ENCODE assay signal across 1 cellular context in the genomic region with DNA sequence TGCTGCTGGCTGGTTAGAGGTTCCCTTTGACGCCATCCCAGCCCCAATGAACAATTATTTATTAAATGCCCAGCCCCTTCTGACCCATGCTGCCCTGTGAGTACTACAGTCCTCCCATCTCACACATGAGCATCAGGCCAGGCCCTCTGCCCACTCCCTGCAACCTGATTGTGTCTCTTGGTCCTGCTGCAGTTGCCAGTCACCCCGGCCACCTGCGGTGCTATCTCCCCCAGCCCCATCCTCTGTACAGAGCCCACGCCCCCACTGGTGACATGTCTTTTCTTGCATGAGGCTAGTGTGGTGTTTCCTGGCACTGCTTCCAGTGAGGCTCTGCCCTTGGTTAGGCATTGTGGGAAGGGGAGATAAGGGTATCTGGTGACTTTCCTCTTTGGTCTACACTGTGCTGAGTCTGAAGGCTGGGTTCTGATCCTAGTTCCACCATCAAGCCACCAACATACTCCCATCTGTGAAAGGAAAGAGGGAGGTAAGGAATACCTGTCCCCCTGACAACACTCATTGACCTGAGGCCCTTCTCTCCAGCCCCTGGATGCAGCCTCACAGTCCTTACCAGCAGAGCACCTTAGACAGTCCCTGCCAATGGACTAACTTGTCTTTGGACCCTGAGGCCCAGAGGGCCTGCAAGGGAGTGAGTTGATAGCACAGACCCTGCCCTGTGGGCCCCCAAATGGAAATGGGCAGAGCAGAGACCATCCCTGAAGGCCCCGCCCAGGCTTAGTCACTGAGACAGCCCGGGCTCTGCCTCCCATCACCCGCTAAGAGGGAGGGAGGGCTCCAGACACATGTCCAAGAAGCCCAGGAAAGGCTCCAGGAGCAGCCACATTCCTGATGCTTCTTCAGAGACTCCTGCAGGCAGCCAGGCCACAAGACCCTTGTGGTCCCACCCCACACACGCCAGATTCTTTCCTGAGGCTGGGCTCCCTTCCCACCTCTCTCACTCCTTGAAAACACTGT.
TF ChIP-seq lines count a peak whose summit lies in the region.

No MANE protein-coding gene starts in this region.

TF ChIP-seq in HepG2, 621 proteins besides CTCF, POLR2A, EP300 and RAD21 (continued from another document and continues in another):
- peak; percentile 59; the same call in 1 of the 2 replicates for TF ChIP-seq POLR2AphosphoS5 (IDR thresholded peaks at IDR 0.05; ENCODE audit: low read depth, low read length)
- TF ChIP-seq ZNF430 (CRISPR knock-in tag; IDR thresholded peaks at IDR 0.05), result 0 out of 2 replicates have a peak, but pooled peaks have one; percentile 64
- TF ChIP-seq, protein P1, sequence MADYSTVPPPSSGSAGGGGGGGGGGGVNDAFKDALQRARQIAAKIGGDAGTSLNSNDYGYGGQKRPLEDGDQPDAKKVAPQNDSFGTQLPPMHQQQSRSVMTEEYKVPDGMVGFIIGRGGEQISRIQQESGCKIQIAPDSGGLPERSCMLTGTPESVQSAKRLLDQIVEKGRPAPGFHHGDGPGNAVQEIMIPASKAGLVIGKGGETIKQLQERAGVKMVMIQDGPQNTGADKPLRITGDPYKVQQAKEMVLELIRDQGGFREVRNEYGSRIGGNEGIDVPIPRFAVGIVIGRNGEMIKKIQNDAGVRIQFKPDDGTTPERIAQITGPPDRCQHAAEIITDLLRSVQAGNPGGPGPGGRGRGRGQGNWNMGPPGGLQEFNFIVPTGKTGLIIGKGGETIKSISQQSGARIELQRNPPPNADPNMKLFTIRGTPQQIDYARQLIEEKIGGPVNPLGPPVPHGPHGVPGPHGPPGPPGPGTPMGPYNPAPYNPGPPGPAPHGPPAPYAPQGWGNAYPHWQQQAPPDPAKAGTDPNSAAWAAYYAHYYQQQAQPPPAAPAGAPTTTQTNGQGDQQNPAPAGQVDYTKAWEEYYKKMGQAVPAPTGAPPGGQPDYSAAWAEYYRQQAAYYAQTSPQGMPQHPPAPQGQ (CRISPR knock-in tag; IDR thresholded peaks at IDR 0.05; ENCODE audit: borderline replicate concordance), result no peak
- TF ChIP-seq ZFP36 (IDR thresholded peaks at IDR 0.05; ENCODE audit: borderline replicate concordance, low read depth, low read length, partially characterized antibody), result no peak
- no peak; the same call in 1 of the 2 replicates for TF ChIP-seq ZMYM3 (CRISPR knock-in tag; IDR thresholded peaks at IDR 0.05)
- no peak for TF ChIP-seq SMYD3 (CRISPR knock-in tag; IDR thresholded peaks at IDR 0.05)
- no peak for TF ChIP-seq MED8 (CRISPR knock-in tag; IDR thresholded peaks at IDR 0.05; ENCODE audit: insufficient replicate concordance)
- no peak for TF ChIP-seq CENPT (CRISPR knock-in tag; IDR thresholded peaks at IDR 0.05; ENCODE audit: low read depth)
- TF ChIP-seq, protein P2, sequence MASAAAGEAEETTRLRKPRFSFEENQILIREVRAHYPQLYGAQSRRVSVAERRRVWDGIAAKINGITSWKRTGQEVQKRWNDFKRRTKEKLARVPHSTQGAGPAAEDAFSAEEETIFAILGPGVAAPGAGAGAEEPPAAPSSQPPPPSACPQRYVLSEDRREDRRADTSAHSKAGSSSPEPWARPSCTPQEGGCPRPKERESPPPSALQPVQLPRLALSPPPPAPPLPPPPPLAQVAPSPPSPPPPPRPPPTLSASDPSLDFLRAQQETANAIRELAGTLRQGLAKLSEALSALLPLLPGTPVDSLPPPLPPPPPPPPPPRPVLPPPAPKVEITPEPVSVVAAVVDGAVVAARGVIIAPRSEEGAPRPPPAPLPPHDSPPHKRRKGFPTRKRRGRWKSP (CRISPR knock-in tag; IDR thresholded peaks at IDR 0.05), result no peak
- TF ChIP-seq MYC (CRISPR knock-in tag; IDR thresholded peaks at IDR 0.05; ENCODE audit: borderline replicate concordance), result 0 out of 2 replicates have a peak, but pooled peaks have one; percentile 11
- no peak for TF ChIP-seq HMG20B (CRISPR knock-in tag; conservative IDR thresholded peaks at IDR 0.05)
- peak; percentile 6 for TF ChIP-seq U2AF1 (optimal IDR thresholded peaks at IDR 0.05; ENCODE audit: low read depth, low read length)
- peak; percentile 72 for TF ChIP-seq HNF4A (CRISPR knock-in tag; IDR thresholded peaks at IDR 0.05)
- TF ChIP-seq ZNF441 (CRISPR knock-in tag; IDR thresholded peaks at IDR 0.05; ENCODE audit: borderline replicate concordance), result 0 out of 2 replicates have a peak, but pooled peaks have one; percentile 35
- TF ChIP-seq, protein P3, sequence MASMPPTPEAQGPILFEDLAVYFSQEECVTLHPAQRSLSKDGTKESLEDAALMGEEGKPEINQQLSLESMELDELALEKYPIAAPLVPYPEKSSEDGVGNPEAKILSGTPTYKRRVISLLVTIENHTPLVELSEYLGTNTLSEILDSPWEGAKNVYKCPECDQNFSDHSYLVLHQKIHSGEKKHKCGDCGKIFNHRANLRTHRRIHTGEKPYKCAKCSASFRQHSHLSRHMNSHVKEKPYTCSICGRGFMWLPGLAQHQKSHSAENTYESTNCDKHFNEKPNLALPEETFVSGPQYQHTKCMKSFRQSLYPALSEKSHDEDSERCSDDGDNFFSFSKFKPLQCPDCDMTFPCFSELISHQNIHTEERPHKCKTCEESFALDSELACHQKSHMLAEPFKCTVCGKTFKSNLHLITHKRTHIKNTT (CRISPR knock-in tag; IDR thresholded peaks at IDR 0.05), result no peak
- TF ChIP-seq, protein P4, sequence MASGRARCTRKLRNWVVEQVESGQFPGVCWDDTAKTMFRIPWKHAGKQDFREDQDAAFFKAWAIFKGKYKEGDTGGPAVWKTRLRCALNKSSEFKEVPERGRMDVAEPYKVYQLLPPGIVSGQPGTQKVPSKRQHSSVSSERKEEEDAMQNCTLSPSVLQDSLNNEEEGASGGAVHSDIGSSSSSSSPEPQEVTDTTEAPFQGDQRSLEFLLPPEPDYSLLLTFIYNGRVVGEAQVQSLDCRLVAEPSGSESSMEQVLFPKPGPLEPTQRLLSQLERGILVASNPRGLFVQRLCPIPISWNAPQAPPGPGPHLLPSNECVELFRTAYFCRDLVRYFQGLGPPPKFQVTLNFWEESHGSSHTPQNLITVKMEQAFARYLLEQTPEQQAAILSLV (CRISPR knock-in tag; IDR thresholded peaks at IDR 0.05; ENCODE audit: borderline replicate concordance), result no peak
- TF ChIP-seq NR1H2 (CRISPR knock-in tag; IDR thresholded peaks at IDR 0.05; ENCODE audit: borderline replicate concordance, low read depth), result no peak
- no peak for TF ChIP-seq RNF2 (conservative IDR thresholded peaks at IDR 0.05; ENCODE audit: low read depth)
- TF ChIP-seq ZNF326 (CRISPR knock-in tag; IDR thresholded peaks at IDR 0.05; ENCODE audit: borderline replicate concordance), result peak; percentile 45; the same call in 1 of the 2 replicates
- TF ChIP-seq ZNF841 (CRISPR knock-in tag; IDR thresholded peaks at IDR 0.05; ENCODE audit: borderline replicate concordance), result 0 out of 2 replicates have a peak, but pooled peaks have one; percentile 16
- 0 out of 2 replicates have a peak, but pooled peaks have one; percentile 5 for TF ChIP-seq SMAD1 (CRISPR knock-in tag; IDR thresholded peaks at IDR 0.05; ENCODE audit: borderline replicate concordance, low read depth)
- TF ChIP-seq, protein P5, sequence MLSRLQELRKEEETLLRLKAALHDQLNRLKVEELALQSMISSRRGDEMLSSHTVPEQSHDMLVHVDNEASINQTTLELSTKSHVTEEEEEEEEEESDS (CRISPR knock-in tag; IDR thresholded peaks at IDR 0.05; ENCODE audit: borderline replicate concordance), result no peak
- no peak for TF ChIP-seq TBX3 (IDR thresholded peaks at IDR 0.05; ENCODE audit: borderline replicate concordance)
- TF ChIP-seq, protein P6, sequence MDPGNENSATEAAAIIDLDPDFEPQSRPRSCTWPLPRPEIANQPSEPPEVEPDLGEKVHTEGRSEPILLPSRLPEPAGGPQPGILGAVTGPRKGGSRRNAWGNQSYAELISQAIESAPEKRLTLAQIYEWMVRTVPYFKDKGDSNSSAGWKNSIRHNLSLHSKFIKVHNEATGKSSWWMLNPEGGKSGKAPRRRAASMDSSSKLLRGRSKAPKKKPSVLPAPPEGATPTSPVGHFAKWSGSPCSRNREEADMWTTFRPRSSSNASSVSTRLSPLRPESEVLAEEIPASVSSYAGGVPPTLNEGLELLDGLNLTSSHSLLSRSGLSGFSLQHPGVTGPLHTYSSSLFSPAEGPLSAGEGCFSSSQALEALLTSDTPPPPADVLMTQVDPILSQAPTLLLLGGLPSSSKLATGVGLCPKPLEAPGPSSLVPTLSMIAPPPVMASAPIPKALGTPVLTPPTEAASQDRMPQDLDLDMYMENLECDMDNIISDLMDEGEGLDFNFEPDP (CRISPR knock-in tag; conservative IDR thresholded peaks at IDR 0.05), result no peak
- TF ChIP-seq ZNF766 (CRISPR knock-in tag; IDR thresholded peaks at IDR 0.05; ENCODE audit: borderline replicate concordance), result peak; percentile 53; the same call in 1 of the 2 replicates
- TF ChIP-seq IRF2 (CRISPR knock-in tag; IDR thresholded peaks at IDR 0.05), result no peak
- no peak for TF ChIP-seq ZNF12 (CRISPR knock-in tag; IDR thresholded peaks at IDR 0.05)
- no peak for TF ChIP-seq ZNF780A (CRISPR knock-in tag; IDR thresholded peaks at IDR 0.05)
- TF ChIP-seq, protein P7, sequence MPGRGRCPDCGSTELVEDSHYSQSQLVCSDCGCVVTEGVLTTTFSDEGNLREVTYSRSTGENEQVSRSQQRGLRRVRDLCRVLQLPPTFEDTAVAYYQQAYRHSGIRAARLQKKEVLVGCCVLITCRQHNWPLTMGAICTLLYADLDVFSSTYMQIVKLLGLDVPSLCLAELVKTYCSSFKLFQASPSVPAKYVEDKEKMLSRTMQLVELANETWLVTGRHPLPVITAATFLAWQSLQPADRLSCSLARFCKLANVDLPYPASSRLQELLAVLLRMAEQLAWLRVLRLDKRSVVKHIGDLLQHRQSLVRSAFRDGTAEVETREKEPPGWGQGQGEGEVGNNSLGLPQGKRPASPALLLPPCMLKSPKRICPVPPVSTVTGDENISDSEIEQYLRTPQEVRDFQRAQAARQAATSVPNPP (CRISPR knock-in tag; IDR thresholded peaks at IDR 0.05), result 0 out of 2 replicates have a peak, but pooled peaks have one; percentile 52
- 0 out of 2 replicates have a peak, but pooled peaks have one; percentile 18 for TF ChIP-seq BCL6 (CRISPR knock-in tag; IDR thresholded peaks at IDR 0.05)
- TF ChIP-seq SIX1 (CRISPR knock-in tag; IDR thresholded peaks at IDR 0.05; ENCODE audit: borderline replicate concordance), result no peak; the same call in 1 of the 2 replicates
- TF ChIP-seq U2AF2 (IDR thresholded peaks at IDR 0.05; ENCODE audit: low read depth, low read length), result no peak
- peak; percentile 78 for TF ChIP-seq NCOA5 (CRISPR knock-in tag; IDR thresholded peaks at IDR 0.05)
- TF ChIP-seq, protein P8, sequence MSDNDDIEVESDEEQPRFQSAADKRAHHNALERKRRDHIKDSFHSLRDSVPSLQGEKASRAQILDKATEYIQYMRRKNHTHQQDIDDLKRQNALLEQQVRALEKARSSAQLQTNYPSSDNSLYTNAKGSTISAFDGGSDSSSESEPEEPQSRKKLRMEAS (IDR thresholded peaks at IDR 0.05), result peak; percentile 26; the same call in 1 of the 2 replicates
- TF ChIP-seq RBM39 (IDR thresholded peaks at IDR 0.05; ENCODE audit: low read depth, low read length, poor library complexity, severe bottlenecking), result peak; percentile 3
- TF ChIP-seq, protein P9, sequence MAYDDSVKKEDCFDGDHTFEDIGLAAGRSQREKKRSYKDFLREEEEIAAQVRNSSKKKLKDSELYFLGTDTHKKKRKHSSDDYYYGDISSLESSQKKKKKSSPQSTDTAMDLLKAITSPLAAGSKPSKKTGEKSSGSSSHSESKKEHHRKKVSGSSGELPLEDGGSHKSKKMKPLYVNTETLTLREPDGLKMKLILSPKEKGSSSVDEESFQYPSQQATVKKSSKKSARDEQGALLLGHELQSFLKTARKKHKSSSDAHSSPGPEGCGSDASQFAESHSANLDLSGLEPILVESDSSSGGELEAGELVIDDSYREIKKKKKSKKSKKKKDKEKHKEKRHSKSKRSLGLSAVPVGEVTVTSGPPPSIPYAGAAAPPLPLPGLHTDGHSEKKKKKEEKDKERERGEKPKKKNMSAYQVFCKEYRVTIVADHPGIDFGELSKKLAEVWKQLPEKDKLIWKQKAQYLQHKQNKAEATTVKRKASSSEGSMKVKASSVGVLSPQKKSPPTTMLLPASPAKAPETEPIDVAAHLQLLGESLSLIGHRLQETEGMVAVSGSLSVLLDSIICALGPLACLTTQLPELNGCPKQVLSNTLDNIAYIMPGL (CRISPR knock-in tag; IDR thresholded peaks at IDR 0.05; ENCODE audit: borderline replicate concordance in 1 of 2, low read depth in 1 of 2), result no peak; a peak in 2 of 4 replicates
- TF ChIP-seq SALL1 (CRISPR knock-in tag; IDR thresholded peaks at IDR 0.05), result peak; percentile 59
- no peak for TF ChIP-seq ZNF292 (CRISPR knock-in tag; IDR thresholded peaks at IDR 0.05; ENCODE audit: borderline replicate concordance, low read depth)
- TF ChIP-seq, protein P10, sequence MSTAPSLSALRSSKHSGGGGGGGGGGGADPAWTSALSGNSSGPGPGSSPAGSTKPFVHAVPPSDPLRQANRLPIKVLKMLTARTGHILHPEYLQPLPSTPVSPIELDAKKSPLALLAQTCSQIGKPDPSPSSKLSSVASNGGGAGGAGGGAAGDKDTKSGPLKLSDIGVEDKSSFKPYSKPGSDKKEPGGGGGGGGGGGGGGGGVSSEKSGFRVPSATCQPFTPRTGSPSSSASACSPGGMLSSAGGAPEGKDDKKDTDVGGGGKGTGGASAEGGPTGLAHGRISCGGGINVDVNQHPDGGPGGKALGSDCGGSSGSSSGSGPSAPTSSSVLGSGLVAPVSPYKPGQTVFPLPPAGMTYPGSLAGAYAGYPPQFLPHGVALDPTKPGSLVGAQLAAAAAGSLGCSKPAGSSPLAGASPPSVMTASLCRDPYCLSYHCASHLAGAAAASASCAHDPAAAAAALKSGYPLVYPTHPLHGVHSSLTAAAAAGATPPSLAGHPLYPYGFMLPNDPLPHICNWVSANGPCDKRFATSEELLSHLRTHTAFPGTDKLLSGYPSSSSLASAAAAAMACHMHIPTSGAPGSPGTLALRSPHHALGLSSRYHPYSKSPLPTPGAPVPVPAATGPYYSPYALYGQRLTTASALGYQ (CRISPR knock-in tag; IDR thresholded peaks at IDR 0.05), result peak; percentile 55; the same call in 1 of the 2 replicates
- 0 out of 2 replicates have a peak, but pooled peaks have one; percentile 25 for TF ChIP-seq ZNF570 (CRISPR knock-in tag; IDR thresholded peaks at IDR 0.05; ENCODE audit: borderline replicate concordance)
- no peak for TF ChIP-seq PHB2 (IDR thresholded peaks at IDR 0.05; ENCODE audit: partially characterized antibody)
- no peak for TF ChIP-seq KLF15 (CRISPR knock-in tag; IDR thresholded peaks at IDR 0.05; ENCODE audit: borderline replicate concordance)
- no peak for TF ChIP-seq PRPF4 (IDR thresholded peaks at IDR 0.05; ENCODE audit: low read depth, low read length, poor library complexity, severe bottlenecking)
- TF ChIP-seq MIER3 (CRISPR knock-in tag; IDR thresholded peaks at IDR 0.05; ENCODE audit: borderline replicate concordance), result no peak
- no peak for TF ChIP-seq KDM1A (CRISPR knock-in tag; IDR thresholded peaks at IDR 0.05)
